In the genomic region with DNA sequence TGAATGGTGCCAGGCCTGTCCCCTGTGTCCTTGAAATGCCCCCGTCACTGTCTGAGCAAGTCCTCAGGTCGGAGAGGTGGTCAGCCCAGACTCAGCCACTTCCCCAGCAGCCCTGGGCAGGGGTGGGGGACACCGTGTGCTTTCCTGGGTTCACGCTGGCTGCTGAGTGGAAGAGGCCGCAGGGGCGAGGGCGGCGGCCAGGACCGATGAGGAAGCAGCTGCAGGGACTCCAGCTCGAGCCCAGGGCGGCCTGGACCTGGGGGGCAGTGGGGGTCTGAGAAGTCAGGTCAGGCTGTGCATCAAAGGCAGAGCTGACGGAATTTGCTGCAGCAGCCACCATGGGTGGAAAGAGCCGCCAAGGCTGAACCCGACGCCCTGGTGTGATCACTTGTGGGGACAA, we compare ENCODE assay signal across 19 cellular contexts. TPM values are rescaled to one million over a fixed set of nuclear protein-coding genes. Genes with fewer than 3 reads are reported as not detected.
A peak's percentile ranks its signal among the peaks of the same experiment; 100 is the strongest.
DNase-seq lines count a peak whose midpoint lies in the region; ATAC-seq lines count a peak whose summit lies in the region.
"Had no signal": no experiment of that assay in that cellular context is flagged by ENCODE, and none has a peak within 500 bp of the region (broad histone marks: within the 10 kb centered on the region; RNA-seq: fewer than 3 reads in every experiment).

No MANE protein-coding gene starts in this region.

- no peak overlapping the region for H3K27ac ChIP-seq in BLaER1
- no peak overlapping the region for H3K27ac ChIP-seq in naive thymus-derived CD4-positive, alpha-beta T cell (ENCODE audit: low read depth, low read length)
- H3K27ac ChIP-seq: GM23248 had no signal

- no peak for DNase-seq in activated CD4-positive, alpha-beta memory T cell treated with anti-CD3 and anti-CD28 coated beads, Interleukin-2, amount 10 ng/mL, durations not matched to agents 7 days and 5 days
- no peak for DNase-seq in activated CD4-positive, alpha-beta memory T cell treated with anti-CD3 and anti-CD28 coated beads for 36 hours
- DNase-seq in T-helper 2 cell treated with Interferon-gamma antibody and Interleukin-4, amounts not matched to agents 5 μg/mL and 100 μg/mL, for 36 hours (ENCODE audit: low spot score), result no peak
- DNase-seq in memory B cell (ENCODE audit: low spot score in 2 of 2) (no peak), occipital lobe (lab: John Stamatoyannopoulos, UW) (no peak)
- DNase-seq in naive thymus-derived CD4-positive, alpha-beta T cell, result no peak
- DNase-seq: DND-41; GDM1; GM23248; NCI-H1048; NCI-H146; NCI-H2081 treated with DMSO at 0.1 percent for 48 hours; NCI-H526 treated with DMSO at 0.1 percent for 48 hours; NK-92 treated with Interleukin-12 subunit alpha and Interleukin-12 subunit beta, amount 100 ng/mL, for 24 hours; OCI-M1 had no signal

- peaks cover 6% of the 10 kb centered on the region for H3K27me3 Mint-ChIP-seq in activated CD4-positive, alpha-beta memory T cell treated with anti-CD3 and anti-CD28 coated beads, Interleukin-2, amount 10 ng/mL, durations not matched to agents 7 days and 5 days
- peaks cover 4% of the 10 kb centered on the region for H3K27me3 Mint-ChIP-seq in activated CD4-positive, alpha-beta memory T cell treated with anti-CD3 and anti-CD28 coated beads for 36 hours
- no peaks in the 10 kb centered on the region for H3K27me3 Mint-ChIP-seq in T-helper 2 cell treated with Interferon-gamma antibody and Interleukin-4, amounts not matched to agents 5 μg/mL and 100 μg/mL, for 36 hours (ENCODE audit: low read depth)
- peaks cover 13% of the 10 kb centered on the region for H3K27me3 Mint-ChIP-seq in memory B cell
- H3K27me3 Mint-ChIP-seq in naive thymus-derived CD4-positive, alpha-beta T cell, result peaks cover 0 to 9% (median 0%) of the 10 kb centered on the region in 5 donors
- H3K27me3 Mint-ChIP-seq: CD4-positive, CD25-positive, alpha-beta regulatory T cell had no signal

- H3K27ac Mint-ChIP-seq in activated CD4-positive, alpha-beta memory T cell treated with anti-CD3 and anti-CD28 coated beads, Interleukin-2, amount 10 ng/mL, durations not matched to agents 7 days and 5 days, result peak overlapping the region; percentile 16
- H3K27ac Mint-ChIP-seq in activated CD4-positive, alpha-beta memory T cell treated with anti-CD3 and anti-CD28 coated beads for 36 hours, result no peak overlapping the region
- H3K27ac Mint-ChIP-seq in T-helper 2 cell treated with Interferon-gamma antibody and Interleukin-4, amounts not matched to agents 5 μg/mL and 100 μg/mL, for 36 hours, result peak overlapping the region; percentile 67
- peak overlapping the region; percentile 62 for H3K27ac Mint-ChIP-seq in memory B cell
- no peak overlapping the region for H3K27ac Mint-ChIP-seq in naive thymus-derived CD4-positive, alpha-beta T cell
- H3K27ac Mint-ChIP-seq: CD4-positive, CD25-positive, alpha-beta regulatory T cell had no signal

- peak overlapping the region; percentile 45; the same call in 1 of the 2 replicates for H3K9ac ChIP-seq in BLaER1
- H3K9ac ChIP-seq: GM23248 had no signal

- 0 out of 2 replicates have a peak, but pooled peaks cover 12% of the 10 kb centered on the region for H4K20me1 ChIP-seq in BLaER1

- intact Hi-C loops in activated CD4-positive, alpha-beta memory T cell treated with anti-CD3 and anti-CD28 coated beads for 36 hours (cut with micrococcal nuclease), result no loop called here
- intact Hi-C loops in naive thymus-derived CD4-positive, alpha-beta T cell (cut with micrococcal nuclease), result no loop called here

- H3K4me1 ChIP-seq in BLaER1, result peaks cover 96% of the 10 kb centered on the region
- H3K4me1 ChIP-seq in naive thymus-derived CD4-positive, alpha-beta T cell (ENCODE audit: control insufficient read depth in 2 of 2, insufficient read depth in 2 of 2, low read length in 2 of 2), result peaks cover 0 to 21% of the 10 kb centered on the region in 2 donors

- ATAC-seq in memory B cell (ENCODE audit: low read depth) (no peak), GM18511 (IDR thresholded peaks at IDR 0.05; ENCODE audit: unreplicated experiment) (no peak)
- ATAC-seq in naive thymus-derived CD4-positive, alpha-beta T cell, result no peak
- ATAC-seq: K562 had no signal

- H3K4me3 Mint-ChIP-seq in activated CD4-positive, alpha-beta memory T cell treated with anti-CD3 and anti-CD28 coated beads, Interleukin-2, amount 10 ng/mL, durations not matched to agents 7 days and 5 days, result no peak overlapping the region
- no peak overlapping the region for H3K4me3 Mint-ChIP-seq in activated CD4-positive, alpha-beta memory T cell treated with anti-CD3 and anti-CD28 coated beads for 36 hours
- peak overlapping the region; percentile 69 for H3K4me3 Mint-ChIP-seq in T-helper 2 cell treated with Interferon-gamma antibody and Interleukin-4, amounts not matched to agents 5 μg/mL and 100 μg/mL, for 36 hours
- H3K4me3 Mint-ChIP-seq in memory B cell, result no peak overlapping the region
- H3K4me3 Mint-ChIP-seq in naive thymus-derived CD4-positive, alpha-beta T cell, result peak overlapping the region in 4 of 10 donors; percentile 53 to 74 (median 62)

- H3K36me3 Mint-ChIP-seq in activated CD4-positive, alpha-beta memory T cell treated with anti-CD3 and anti-CD28 coated beads, Interleukin-2, amount 10 ng/mL, durations not matched to agents 7 days and 5 days (ENCODE audit: low read depth), result no peaks in the 10 kb centered on the region
- H3K36me3 Mint-ChIP-seq in activated CD4-positive, alpha-beta memory T cell treated with anti-CD3 and anti-CD28 coated beads for 36 hours, result no peaks in the 10 kb centered on the region
- H3K36me3 Mint-ChIP-seq in T-helper 2 cell treated with Interferon-gamma antibody and Interleukin-4, amounts not matched to agents 5 μg/mL and 100 μg/mL, for 36 hours (ENCODE audit: low read depth), result no peaks in the 10 kb centered on the region
- no peaks in the 10 kb centered on the region for H3K36me3 Mint-ChIP-seq in memory B cell
- H3K36me3 Mint-ChIP-seq in naive thymus-derived CD4-positive, alpha-beta T cell, result no peaks in the 10 kb centered on the region
- H3K36me3 Mint-ChIP-seq: CD4-positive, CD25-positive, alpha-beta regulatory T cell had no signal

- no peaks in the 10 kb centered on the region for H3K9me3 Mint-ChIP-seq in activated CD4-positive, alpha-beta memory T cell treated with anti-CD3 and anti-CD28 coated beads, Interleukin-2, amount 10 ng/mL, durations not matched to agents 7 days and 5 days
- no peaks in the 10 kb centered on the region for H3K9me3 Mint-ChIP-seq in activated CD4-positive, alpha-beta memory T cell treated with anti-CD3 and anti-CD28 coated beads for 36 hours
- no peaks in the 10 kb centered on the region for H3K9me3 Mint-ChIP-seq in T-helper 2 cell treated with Interferon-gamma antibody and Interleukin-4, amounts not matched to agents 5 μg/mL and 100 μg/mL, for 36 hours
- H3K9me3 Mint-ChIP-seq in memory B cell, result no peaks in the 10 kb centered on the region
- no peaks in the 10 kb centered on the region for H3K9me3 Mint-ChIP-seq in naive thymus-derived CD4-positive, alpha-beta T cell
- H3K9me3 Mint-ChIP-seq: CD4-positive, CD25-positive, alpha-beta regulatory T cell had no signal

- H3K27me3 ChIP-seq in BLaER1, result peaks cover 20% of the 10 kb centered on the region; the same call in 1 of the 2 replicates
- no peaks in the 10 kb centered on the region for H3K27me3 ChIP-seq in naive thymus-derived CD4-positive, alpha-beta T cell (ENCODE audit: control insufficient read depth in 2 of 2, insufficient read depth in 2 of 2, low read length in 2 of 2)

- H3K4me1 Mint-ChIP-seq in activated CD4-positive, alpha-beta memory T cell treated with anti-CD3 and anti-CD28 coated beads, Interleukin-2, amount 10 ng/mL, durations not matched to agents 7 days and 5 days, result peaks cover 20% of the 10 kb centered on the region
- peaks cover 19% of the 10 kb centered on the region for H3K4me1 Mint-ChIP-seq in activated CD4-positive, alpha-beta memory T cell treated with anti-CD3 and anti-CD28 coated beads for 36 hours (ENCODE audit: low read depth)
- H3K4me1 Mint-ChIP-seq in T-helper 2 cell treated with Interferon-gamma antibody and Interleukin-4, amounts not matched to agents 5 μg/mL and 100 μg/mL, for 36 hours (ENCODE audit: low read depth), result peaks cover 15% of the 10 kb centered on the region
- H3K4me1 Mint-ChIP-seq in memory B cell, result peaks cover 6% of the 10 kb centered on the region
- H3K4me1 Mint-ChIP-seq in naive thymus-derived CD4-positive, alpha-beta T cell, result peaks cover 0 to 22% (median 19%) of the 10 kb centered on the region in 7 donors

- H3K4me3 ChIP-seq in BLaER1, result no peak overlapping the region; the same call in 1 of the 2 replicates
- H3K4me3 ChIP-seq in naive thymus-derived CD4-positive, alpha-beta T cell (ENCODE audit: low read length), result no peak overlapping the region
- H3K4me3 ChIP-seq: GM23248, K562 had no signal

- CTCF ChIA-PET in activated CD4-positive, alpha-beta memory T cell treated with anti-CD3 and anti-CD28 coated beads, Interleukin-2, amount 10 ng/mL, durations not matched to agents 7 days and 5 days (lab: Charles Lee), result no interaction called here
- CTCF ChIA-PET in activated CD4-positive, alpha-beta memory T cell treated with anti-CD3 and anti-CD28 coated beads for 36 hours (lab: Charles Lee), result no interaction called here
- CTCF ChIA-PET in naive thymus-derived CD4-positive, alpha-beta T cell (lab: Charles Lee), result no interaction called here

- H3K4me2 ChIP-seq in BLaER1, result peak overlapping the region; percentile 94

- no peaks in the 10 kb centered on the region for H3K36me3 ChIP-seq in BLaER1
- no peaks in the 10 kb centered on the region for H3K36me3 ChIP-seq in naive thymus-derived CD4-positive, alpha-beta T cell (ENCODE audit: control insufficient read depth in 2 of 3, insufficient read depth in 3 of 3, low read length in 3 of 3)

- H3K9me3 ChIP-seq in BLaER1, result no peaks in the 10 kb centered on the region
- no peaks in the 10 kb centered on the region for H3K9me3 ChIP-seq in naive thymus-derived CD4-positive, alpha-beta T cell (ENCODE audit: control insufficient read depth in 2 of 3, low read length in 3 of 3)

- POLR2A ChIA-PET in activated CD4-positive, alpha-beta memory T cell treated with anti-CD3 and anti-CD28 coated beads, Interleukin-2, amount 10 ng/mL, durations not matched to agents 7 days and 5 days (lab: Charles Lee), result interaction anchor here (1.7 kb wide), 1 partner anchor 17 kb away, joined by 5 read pairs; no protein-coding TSS in a partner anchor
- POLR2A ChIA-PET in activated CD4-positive, alpha-beta memory T cell treated with anti-CD3 and anti-CD28 coated beads for 36 hours (lab: Charles Lee), result no interaction called here
- POLR2A ChIA-PET in naive thymus-derived CD4-positive, alpha-beta T cell (lab: Charles Lee), result no interaction called here

RNA-seq across cellular contexts. Expression of gene NOC4L, which starts 28.4 kb away (rescaled TPM):
- 10 to 100 TPM; 23.4 to 23.6 TPM for total RNA-seq in activated CD4-positive, alpha-beta memory T cell treated with anti-CD3 and anti-CD28 coated beads, Interleukin-2, amount 10 ng/mL, durations not matched to agents 7 days and 5 days
- total RNA-seq in activated CD4-positive, alpha-beta memory T cell treated with anti-CD3 and anti-CD28 coated beads for 36 hours, result 10 to 100 TPM; 29.8 to 30.5 TPM
- 10 to 100 TPM; 19.3 to 27.1 (median 21.1) TPM for total RNA-seq in naive thymus-derived CD4-positive, alpha-beta T cell
- 10 to 100 TPM; 16.9 to 29.0 TPM for polyA plus RNA-seq in naive thymus-derived CD4-positive, alpha-beta T cell
- total RNA-seq in occipital lobe, result 6.2 TPM

RNA-seq across cellular contexts. Expression of gene DDX51, which starts 28.5 kb away (rescaled TPM):
- total RNA-seq in activated CD4-positive, alpha-beta memory T cell treated with anti-CD3 and anti-CD28 coated beads, Interleukin-2, amount 10 ng/mL, durations not matched to agents 7 days and 5 days, result 10 to 100 TPM; 17.9 to 18.6 TPM
- 10 to 100 TPM; 18.3 to 21.3 TPM for total RNA-seq in activated CD4-positive, alpha-beta memory T cell treated with anti-CD3 and anti-CD28 coated beads for 36 hours
- total RNA-seq in naive thymus-derived CD4-positive, alpha-beta T cell, result 10 to 100 TPM; 33.2 to 54.8 (median 50.6) TPM
- polyA plus RNA-seq in naive thymus-derived CD4-positive, alpha-beta T cell, result 10 to 100 TPM in 1 of 2 donors, 1 to 10 TPM in 1; 8.8 to 15.6 TPM
- total RNA-seq in occipital lobe, result 7.6 TPM

Comparison
In these comparisons a context has a peak if more than half of its experiments do, and no peak if none do; other contexts are left out.
1. H3K27ac Mint-ChIP-seq: peak in activated CD4-positive, alpha-beta memory T cell treated with anti-CD3 and anti-CD28 coated beads, Interleukin-2, amount 10 ng/mL, durations not matched to agents 7 days and 5 days (single experiment), T-helper 2 cell treated with Interferon-gamma antibody and Interleukin-4, amounts not matched to agents 5 μg/mL and 100 μg/mL, for 36 hours (single experiment) and memory B cell (single experiment); none in activated CD4-positive, alpha-beta memory T cell treated with anti-CD3 and anti-CD28 coated beads for 36 hours (single experiment) and naive thymus-derived CD4-positive, alpha-beta T cell (0 of 9).